1 cellular context compared by ENCODE assay signal in genomic region chr21:36429672-36430546, GRCh38.
TF ChIP-seq lines count a peak whose summit lies in the region.

No MANE protein-coding gene starts in this region.

TF ChIP-seq in HCT116, 20 proteins besides CTCF, POLR2A, EP300 and RAD21 (continued from another document):
- no peak for TF ChIP-seq REST (IDR thresholded peaks at IDR 0.05; ENCODE audit: low read depth)
- TF ChIP-seq ZFX (IDR thresholded peaks at IDR 0.05) = no peak
- TF ChIP-seq MAX (IDR thresholded peaks at IDR 0.05) = no peak
